Comparison of ENCODE assay signal across 1 cellular context in genomic region chr3:87229113-87229512, GRCh38.
TF ChIP-seq lines count a peak whose summit lies in the region.

No MANE protein-coding gene starts in this region.

TF ChIP-seq in GM23338, 12 proteins besides CTCF, POLR2A, EP300 and RAD21 (continued from another document):
- TF ChIP-seq ZNF462 (CRISPR knock-in tag; IDR thresholded peaks at IDR 0.05), result no peak
- TF ChIP-seq ETS1 (IDR thresholded peaks at IDR 0.05), result no peak
- TF ChIP-seq CREB1 (CRISPR knock-in tag; IDR thresholded peaks at IDR 0.05; ENCODE audit: low read depth), result no peak
- TF ChIP-seq POLR2AphosphoS5 (IDR thresholded peaks at IDR 0.05; ENCODE audit: low read depth), result no peak
- TF ChIP-seq EZH2phosphoT487 (IDR thresholded peaks at IDR 0.05; ENCODE audit: unreplicated experiment), result no peak
- TF ChIP-seq ZNF114 (CRISPR knock-in tag; IDR thresholded peaks at IDR 0.05), result no peak
- no peak for TF ChIP-seq JUNB (IDR thresholded peaks at IDR 0.05; ENCODE audit: unreplicated experiment)
- TF ChIP-seq STAT1 (IDR thresholded peaks at IDR 0.05; ENCODE audit: unreplicated experiment), result no peak
TF ChIP-seq in GM23338: peak in this region for 0.
